1 cellular context compared by ENCODE assay signal in genomic region chr6:163260911-163261310, GRCh38.
TF ChIP-seq lines count a peak whose summit lies in the region.

No MANE protein-coding gene starts in this region.

TF ChIP-seq in SK-N-SH, 30 proteins besides CTCF, POLR2A, EP300 and RAD21 (continued from another document):
- TF ChIP-seq REST (IDR thresholded peaks at IDR 0.05; ENCODE audit: low read depth, low read length) (no peak), MXI1 (IDR thresholded peaks at IDR 0.05; ENCODE audit: low read depth, low read length) (no peak), EZH2phosphoT487 (IDR thresholded peaks at IDR 0.05; ENCODE audit: borderline replicate concordance, low read depth) (no peak), SIN3A (IDR thresholded peaks at IDR 0.05; ENCODE audit: borderline replicate concordance, low read depth, low read length) (no peak), FOSL2 (IDR thresholded peaks at IDR 0.05; ENCODE audit: borderline replicate concordance, low read depth) (no peak), TEAD4 (IDR thresholded peaks at IDR 0.05; ENCODE audit: borderline replicate concordance, insufficient read depth) (no peak), SMC3 (IDR thresholded peaks at IDR 0.05; ENCODE audit: low read depth, low read length) (no peak), GATA2 (CRISPR knock-in tag; IDR thresholded peaks at IDR 0.05) (no peak), RFX5 (IDR thresholded peaks at IDR 0.05; ENCODE audit: low read length) (no peak), IRF3 (IDR thresholded peaks at IDR 0.05; ENCODE audit: low read depth, low read length) (no peak), ZBTB33 (IDR thresholded peaks at IDR 0.05; ENCODE audit: borderline replicate concordance, low read depth) (no peak), NRF1 (IDR thresholded peaks at IDR 0.05; ENCODE audit: low read depth, low read length) (no peak), MEF2A (IDR thresholded peaks at IDR 0.05; ENCODE audit: borderline replicate concordance, low read depth) (no peak), GABPA (IDR thresholded peaks at IDR 0.05; ENCODE audit: low read depth) (no peak)
